In the genomic region with DNA sequence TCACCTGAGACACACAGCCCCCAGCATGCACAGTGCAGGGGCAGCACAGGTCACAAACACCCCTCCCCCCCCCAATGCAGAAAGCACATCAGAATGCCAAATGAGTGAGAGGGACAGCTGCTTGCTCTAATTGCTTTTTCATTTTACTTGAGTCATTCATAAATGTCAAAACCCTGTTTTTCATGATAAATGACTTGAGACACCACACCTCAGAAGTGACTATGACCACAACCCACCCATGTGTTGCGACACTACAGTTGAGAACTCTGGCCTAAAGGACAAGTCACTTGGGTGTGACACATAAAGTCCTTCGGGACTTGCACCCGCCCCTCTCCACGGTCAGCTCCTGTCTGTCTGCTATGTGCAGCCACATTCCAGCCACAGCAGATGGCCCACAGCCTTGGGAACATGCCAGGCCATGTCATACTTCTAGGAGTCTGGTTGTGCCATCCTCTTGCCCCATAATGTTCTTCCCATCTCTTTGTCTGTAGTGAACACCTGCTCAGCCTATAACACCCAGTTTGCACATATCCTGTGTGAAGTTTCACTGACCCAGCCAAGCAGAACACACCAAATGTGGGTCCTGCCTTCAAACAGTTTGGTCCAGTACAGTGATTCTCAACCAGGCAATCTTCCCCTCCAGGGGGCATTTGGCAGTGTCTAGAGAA, we compare ENCODE assay signal across 1 cellular context.
TF ChIP-seq lines count a peak whose summit lies in the region.

No MANE protein-coding gene starts in this region.

TF ChIP-seq in K562, 482 proteins besides CTCF, POLR2A, EP300 and RAD21 (continued from another document and continues in another):
- TF ChIP-seq, protein P1, sequence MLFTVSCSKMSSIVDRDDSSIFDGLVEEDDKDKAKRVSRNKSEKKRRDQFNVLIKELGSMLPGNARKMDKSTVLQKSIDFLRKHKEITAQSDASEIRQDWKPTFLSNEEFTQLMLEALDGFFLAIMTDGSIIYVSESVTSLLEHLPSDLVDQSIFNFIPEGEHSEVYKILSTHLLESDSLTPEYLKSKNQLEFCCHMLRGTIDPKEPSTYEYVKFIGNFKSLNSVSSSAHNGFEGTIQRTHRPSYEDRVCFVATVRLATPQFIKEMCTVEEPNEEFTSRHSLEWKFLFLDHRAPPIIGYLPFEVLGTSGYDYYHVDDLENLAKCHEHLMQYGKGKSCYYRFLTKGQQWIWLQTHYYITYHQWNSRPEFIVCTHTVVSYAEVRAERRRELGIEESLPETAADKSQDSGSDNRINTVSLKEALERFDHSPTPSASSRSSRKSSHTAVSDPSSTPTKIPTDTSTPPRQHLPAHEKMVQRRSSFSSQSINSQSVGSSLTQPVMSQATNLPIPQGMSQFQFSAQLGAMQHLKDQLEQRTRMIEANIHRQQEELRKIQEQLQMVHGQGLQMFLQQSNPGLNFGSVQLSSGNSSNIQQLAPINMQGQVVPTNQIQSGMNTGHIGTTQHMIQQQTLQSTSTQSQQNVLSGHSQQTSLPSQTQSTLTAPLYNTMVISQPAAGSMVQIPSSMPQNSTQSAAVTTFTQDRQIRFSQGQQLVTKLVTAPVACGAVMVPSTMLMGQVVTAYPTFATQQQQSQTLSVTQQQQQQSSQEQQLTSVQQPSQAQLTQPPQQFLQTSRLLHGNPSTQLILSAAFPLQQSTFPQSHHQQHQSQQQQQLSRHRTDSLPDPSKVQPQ (CRISPR knock-in tag; IDR thresholded peaks at IDR 0.05; ENCODE audit: borderline replicate concordance): no peak
- TF ChIP-seq MYC (IDR thresholded peaks at IDR 0.05; ENCODE audit: low read depth, low read length) (peak; percentile 63), MYC (CRISPR knock-in tag; IDR thresholded peaks at IDR 0.05; ENCODE audit: borderline replicate concordance, low read depth) (no peak), SMAD4 (CRISPR knock-in tag; conservative IDR thresholded peaks at IDR 0.05) (peak; percentile 61), FOSL1 (tag; conservative IDR thresholded peaks at IDR 0.05) (peak; percentile 89), GATAD2A (IDR thresholded peaks at IDR 0.05) (no peak), ZNF644 (tag; IDR thresholded peaks at IDR 0.05; ENCODE audit: low read depth) (no peak), HEY1 (CRISPR knock-in tag; IDR thresholded peaks at IDR 0.05; ENCODE audit: borderline replicate concordance) (no peak), CBX3 (IDR thresholded peaks at IDR 0.05; ENCODE audit: borderline replicate concordance in 1 of 2, low read length in 2 of 2) (peak in 1 of 2 experiments; percentile 83; a peak in 2 of 3 replicates), LARP7 (IDR thresholded peaks at IDR 0.05) (no peak), MCM5 (IDR thresholded peaks at IDR 0.05; ENCODE audit: low read depth) (no peak), SP1 (CRISPR knock-in tag; IDR thresholded peaks at IDR 0.05) (peak; percentile 66), PHF8 (IDR thresholded peaks at IDR 0.05; ENCODE audit: borderline replicate concordance, low read length) (no peak), ZC3H4 (CRISPR knock-in tag; IDR thresholded peaks at IDR 0.05; ENCODE audit: borderline replicate concordance) (no peak), MCM7 (IDR thresholded peaks at IDR 0.05) (no peak), SMAD2 (IDR thresholded peaks at IDR 0.05; ENCODE audit: low read depth, low read length) (no peak), HDGF (IDR thresholded peaks at IDR 0.05) (peak; percentile 89), RAD51 (IDR thresholded peaks at IDR 0.05; ENCODE audit: borderline replicate concordance, low read depth) (peak; percentile 24; the same call in 1 of the 2 replicates), ZNF785 (CRISPR knock-in tag; IDR thresholded peaks at IDR 0.05) (no peak), TBP (optimal IDR thresholded peaks at IDR 0.05; ENCODE audit: low read depth, low read length) (no peak), ZNF3 (CRISPR knock-in tag; IDR thresholded peaks at IDR 0.05) (no peak), C11orf30 (IDR thresholded peaks at IDR 0.05; ENCODE audit: low read depth) (peak; percentile 86), HDAC2 (IDR thresholded peaks at IDR 0.05) (peak; percentile 66), KAT7 (CRISPR knock-in tag; IDR thresholded peaks at IDR 0.05; ENCODE audit: borderline replicate concordance) (no peak), FOXK1 (CRISPR knock-in tag; IDR thresholded peaks at IDR 0.05; ENCODE audit: borderline replicate concordance) (no peak), KHSRP (IDR thresholded peaks at IDR 0.05) (no peak), KAT2B (IDR thresholded peaks at IDR 0.05; ENCODE audit: low read depth, low read length) (no peak)
- TF ChIP-seq, protein P2, sequence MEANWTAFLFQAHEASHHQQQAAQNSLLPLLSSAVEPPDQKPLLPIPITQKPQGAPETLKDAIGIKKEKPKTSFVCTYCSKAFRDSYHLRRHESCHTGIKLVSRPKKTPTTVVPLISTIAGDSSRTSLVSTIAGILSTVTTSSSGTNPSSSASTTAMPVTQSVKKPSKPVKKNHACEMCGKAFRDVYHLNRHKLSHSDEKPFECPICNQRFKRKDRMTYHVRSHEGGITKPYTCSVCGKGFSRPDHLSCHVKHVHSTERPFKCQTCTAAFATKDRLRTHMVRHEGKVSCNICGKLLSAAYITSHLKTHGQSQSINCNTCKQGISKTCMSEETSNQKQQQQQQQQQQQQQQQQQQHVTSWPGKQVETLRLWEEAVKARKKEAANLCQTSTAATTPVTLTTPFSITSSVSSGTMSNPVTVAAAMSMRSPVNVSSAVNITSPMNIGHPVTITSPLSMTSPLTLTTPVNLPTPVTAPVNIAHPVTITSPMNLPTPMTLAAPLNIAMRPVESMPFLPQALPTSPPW (CRISPR knock-in tag; IDR thresholded peaks at IDR 0.05): peak; percentile 63
- TF ChIP-seq, protein P3, sequence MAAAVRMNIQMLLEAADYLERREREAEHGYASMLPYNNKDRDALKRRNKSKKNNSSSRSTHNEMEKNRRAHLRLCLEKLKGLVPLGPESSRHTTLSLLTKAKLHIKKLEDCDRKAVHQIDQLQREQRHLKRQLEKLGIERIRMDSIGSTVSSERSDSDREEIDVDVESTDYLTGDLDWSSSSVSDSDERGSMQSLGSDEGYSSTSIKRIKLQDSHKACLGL (CRISPR knock-in tag; IDR thresholded peaks at IDR 0.05; ENCODE audit: borderline replicate concordance, poor library complexity, severe bottlenecking): no peak
- TF ChIP-seq, protein P4, sequence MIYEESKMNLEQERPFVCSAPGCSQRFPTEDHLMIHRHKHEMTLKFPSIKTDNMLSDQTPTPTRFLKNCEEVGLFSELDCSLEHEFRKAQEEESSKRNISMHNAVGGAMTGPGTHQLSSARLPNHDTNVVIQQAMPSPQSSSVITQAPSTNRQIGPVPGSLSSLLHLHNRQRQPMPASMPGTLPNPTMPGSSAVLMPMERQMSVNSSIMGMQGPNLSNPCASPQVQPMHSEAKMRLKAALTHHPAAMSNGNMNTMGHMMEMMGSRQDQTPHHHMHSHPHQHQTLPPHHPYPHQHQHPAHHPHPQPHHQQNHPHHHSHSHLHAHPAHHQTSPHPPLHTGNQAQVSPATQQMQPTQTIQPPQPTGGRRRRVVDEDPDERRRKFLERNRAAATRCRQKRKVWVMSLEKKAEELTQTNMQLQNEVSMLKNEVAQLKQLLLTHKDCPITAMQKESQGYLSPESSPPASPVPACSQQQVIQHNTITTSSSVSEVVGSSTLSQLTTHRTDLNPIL (CRISPR knock-in tag; IDR thresholded peaks at IDR 0.05): no peak
- TF ChIP-seq, protein P5, sequence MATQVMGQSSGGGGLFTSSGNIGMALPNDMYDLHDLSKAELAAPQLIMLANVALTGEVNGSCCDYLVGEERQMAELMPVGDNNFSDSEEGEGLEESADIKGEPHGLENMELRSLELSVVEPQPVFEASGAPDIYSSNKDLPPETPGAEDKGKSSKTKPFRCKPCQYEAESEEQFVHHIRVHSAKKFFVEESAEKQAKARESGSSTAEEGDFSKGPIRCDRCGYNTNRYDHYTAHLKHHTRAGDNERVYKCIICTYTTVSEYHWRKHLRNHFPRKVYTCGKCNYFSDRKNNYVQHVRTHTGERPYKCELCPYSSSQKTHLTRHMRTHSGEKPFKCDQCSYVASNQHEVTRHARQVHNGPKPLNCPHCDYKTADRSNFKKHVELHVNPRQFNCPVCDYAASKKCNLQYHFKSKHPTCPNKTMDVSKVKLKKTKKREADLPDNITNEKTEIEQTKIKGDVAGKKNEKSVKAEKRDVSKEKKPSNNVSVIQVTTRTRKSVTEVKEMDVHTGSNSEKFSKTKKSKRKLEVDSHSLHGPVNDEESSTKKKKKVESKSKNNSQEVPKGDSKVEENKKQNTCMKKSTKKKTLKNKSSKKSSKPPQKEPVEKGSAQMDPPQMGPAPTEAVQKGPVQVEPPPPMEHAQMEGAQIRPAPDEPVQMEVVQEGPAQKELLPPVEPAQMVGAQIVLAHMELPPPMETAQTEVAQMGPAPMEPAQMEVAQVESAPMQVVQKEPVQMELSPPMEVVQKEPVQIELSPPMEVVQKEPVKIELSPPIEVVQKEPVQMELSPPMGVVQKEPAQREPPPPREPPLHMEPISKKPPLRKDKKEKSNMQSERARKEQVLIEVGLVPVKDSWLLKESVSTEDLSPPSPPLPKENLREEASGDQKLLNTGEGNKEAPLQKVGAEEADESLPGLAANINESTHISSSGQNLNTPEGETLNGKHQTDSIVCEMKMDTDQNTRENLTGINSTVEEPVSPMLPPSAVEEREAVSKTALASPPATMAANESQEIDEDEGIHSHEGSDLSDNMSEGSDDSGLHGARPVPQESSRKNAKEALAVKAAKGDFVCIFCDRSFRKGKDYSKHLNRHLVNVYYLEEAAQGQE (CRISPR knock-in tag; IDR thresholded peaks at IDR 0.05; ENCODE audit: low read depth): no peak
- TF ChIP-seq, protein P6, sequence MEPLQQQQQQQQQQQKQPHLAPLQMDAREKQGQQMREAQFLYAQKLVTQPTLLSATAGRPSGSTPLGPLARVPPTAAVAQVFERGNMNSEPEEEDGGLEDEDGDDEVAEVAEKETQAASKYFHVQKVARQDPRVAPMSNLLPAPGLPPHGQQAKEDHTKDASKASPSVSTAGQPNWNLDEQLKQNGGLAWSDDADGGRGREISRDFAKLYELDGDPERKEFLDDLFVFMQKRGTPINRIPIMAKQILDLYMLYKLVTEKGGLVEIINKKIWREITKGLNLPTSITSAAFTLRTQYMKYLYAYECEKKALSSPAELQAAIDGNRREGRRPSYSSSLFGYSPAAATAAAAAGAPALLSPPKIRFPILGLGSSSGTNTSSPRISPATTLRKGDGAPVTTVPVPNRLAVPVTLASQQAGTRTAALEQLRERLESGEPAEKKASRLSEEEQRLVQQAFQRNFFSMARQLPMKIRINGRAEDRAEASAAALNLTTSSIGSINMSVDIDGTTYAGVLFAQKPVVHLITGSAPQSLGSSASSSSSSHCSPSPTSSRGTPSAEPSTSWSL (CRISPR knock-in tag; IDR thresholded peaks at IDR 0.05; ENCODE audit: borderline replicate concordance): no peak
- TF ChIP-seq, protein P7, sequence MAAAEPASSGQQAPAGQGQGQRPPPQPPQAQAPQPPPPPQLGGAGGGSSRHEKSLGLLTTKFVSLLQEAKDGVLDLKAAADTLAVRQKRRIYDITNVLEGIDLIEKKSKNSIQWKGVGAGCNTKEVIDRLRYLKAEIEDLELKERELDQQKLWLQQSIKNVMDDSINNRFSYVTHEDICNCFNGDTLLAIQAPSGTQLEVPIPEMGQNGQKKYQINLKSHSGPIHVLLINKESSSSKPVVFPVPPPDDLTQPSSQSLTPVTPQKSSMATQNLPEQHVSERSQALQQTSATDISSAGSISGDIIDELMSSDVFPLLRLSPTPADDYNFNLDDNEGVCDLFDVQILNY (CRISPR knock-in tag; IDR thresholded peaks at IDR 0.05): no peak
- TF ChIP-seq, protein P8, sequence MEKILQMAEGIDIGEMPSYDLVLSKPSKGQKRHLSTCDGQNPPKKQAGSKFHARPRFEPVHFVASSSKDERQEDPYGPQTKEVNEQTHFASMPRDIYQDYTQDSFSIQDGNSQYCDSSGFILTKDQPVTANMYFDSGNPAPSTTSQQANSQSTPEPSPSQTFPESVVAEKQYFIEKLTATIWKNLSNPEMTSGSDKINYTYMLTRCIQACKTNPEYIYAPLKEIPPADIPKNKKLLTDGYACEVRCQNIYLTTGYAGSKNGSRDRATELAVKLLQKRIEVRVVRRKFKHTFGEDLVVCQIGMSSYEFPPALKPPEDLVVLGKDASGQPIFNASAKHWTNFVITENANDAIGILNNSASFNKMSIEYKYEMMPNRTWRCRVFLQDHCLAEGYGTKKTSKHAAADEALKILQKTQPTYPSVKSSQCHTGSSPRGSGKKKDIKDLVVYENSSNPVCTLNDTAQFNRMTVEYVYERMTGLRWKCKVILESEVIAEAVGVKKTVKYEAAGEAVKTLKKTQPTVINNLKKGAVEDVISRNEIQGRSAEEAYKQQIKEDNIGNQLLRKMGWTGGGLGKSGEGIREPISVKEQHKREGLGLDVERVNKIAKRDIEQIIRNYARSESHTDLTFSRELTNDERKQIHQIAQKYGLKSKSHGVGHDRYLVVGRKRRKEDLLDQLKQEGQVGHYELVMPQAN (IDR thresholded peaks at IDR 0.05; ENCODE audit: borderline replicate concordance): no peak
- TF ChIP-seq, protein P9, sequence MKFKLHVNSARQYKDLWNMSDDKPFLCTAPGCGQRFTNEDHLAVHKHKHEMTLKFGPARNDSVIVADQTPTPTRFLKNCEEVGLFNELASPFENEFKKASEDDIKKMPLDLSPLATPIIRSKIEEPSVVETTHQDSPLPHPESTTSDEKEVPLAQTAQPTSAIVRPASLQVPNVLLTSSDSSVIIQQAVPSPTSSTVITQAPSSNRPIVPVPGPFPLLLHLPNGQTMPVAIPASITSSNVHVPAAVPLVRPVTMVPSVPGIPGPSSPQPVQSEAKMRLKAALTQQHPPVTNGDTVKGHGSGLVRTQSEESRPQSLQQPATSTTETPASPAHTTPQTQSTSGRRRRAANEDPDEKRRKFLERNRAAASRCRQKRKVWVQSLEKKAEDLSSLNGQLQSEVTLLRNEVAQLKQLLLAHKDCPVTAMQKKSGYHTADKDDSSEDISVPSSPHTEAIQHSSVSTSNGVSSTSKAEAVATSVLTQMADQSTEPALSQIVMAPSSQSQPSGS (CRISPR knock-in tag; IDR thresholded peaks at IDR 0.05): no peak
- TF ChIP-seq, protein P10, sequence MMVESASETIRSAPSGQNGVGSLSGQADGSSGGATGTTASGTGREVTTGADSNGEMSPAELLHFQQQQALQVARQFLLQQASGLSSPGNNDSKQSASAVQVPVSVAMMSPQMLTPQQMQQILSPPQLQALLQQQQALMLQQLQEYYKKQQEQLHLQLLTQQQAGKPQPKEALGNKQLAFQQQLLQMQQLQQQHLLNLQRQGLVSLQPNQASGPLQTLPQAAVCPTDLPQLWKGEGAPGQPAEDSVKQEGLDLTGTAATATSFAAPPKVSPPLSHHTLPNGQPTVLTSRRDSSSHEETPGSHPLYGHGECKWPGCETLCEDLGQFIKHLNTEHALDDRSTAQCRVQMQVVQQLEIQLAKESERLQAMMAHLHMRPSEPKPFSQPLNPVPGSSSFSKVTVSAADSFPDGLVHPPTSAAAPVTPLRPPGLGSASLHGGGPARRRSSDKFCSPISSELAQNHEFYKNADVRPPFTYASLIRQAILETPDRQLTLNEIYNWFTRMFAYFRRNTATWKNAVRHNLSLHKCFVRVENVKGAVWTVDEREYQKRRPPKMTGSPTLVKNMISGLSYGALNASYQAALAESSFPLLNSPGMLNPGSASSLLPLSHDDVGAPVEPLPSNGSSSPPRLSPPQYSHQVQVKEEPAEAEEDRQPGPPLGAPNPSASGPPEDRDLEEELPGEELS (CRISPR knock-in tag; IDR thresholded peaks at IDR 0.05; ENCODE audit: borderline replicate concordance): no peak
- TF ChIP-seq, protein P11, sequence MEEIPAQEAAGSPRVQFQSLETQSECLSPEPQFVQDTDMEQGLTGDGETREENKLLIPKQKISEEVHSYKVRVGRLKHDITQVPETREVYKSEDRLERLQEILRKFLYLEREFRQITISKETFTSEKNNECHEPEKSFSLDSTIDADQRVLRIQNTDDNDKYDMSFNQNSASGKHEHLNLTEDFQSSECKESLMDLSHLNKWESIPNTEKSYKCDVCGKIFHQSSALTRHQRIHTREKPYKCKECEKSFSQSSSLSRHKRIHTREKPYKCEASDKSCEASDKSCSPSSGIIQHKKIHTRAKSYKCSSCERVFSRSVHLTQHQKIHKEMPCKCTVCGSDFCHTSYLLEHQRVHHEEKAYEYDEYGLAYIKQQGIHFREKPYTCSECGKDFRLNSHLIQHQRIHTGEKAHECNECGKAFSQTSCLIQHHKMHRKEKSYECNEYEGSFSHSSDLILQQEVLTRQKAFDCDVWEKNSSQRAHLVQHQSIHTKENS (CRISPR knock-in tag; IDR thresholded peaks at IDR 0.05): no peak
